In the genomic region with DNA sequence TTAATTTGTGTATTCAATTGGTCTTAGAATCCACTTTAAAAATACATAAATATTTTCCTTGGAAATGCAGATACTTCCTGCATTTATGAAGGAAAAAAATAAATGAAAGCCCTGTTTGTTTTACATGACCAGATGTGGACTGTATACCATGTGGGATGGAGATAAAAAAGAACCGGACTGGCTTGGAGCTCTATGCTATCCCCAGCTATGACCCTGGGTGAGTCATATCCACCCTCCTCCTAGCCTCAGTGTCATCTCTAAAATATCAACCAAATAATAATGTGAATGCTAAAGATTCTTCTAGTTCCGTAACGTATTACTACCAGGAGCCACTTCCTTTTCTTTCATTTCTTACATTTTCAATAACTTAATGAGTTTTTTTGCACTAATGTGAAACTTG, we compare ENCODE assay signal across 20 cellular contexts. TPM values are rescaled to one million over a fixed set of nuclear protein-coding genes. Genes with fewer than 3 reads are reported as not detected.
DNase-seq lines count a peak whose midpoint lies in the region; TF ChIP-seq lines count a peak whose summit lies in the region.
"Had no signal": no experiment of that assay in that cellular context is flagged by ENCODE, and none has a peak within 500 bp of the region (broad histone marks: within the 10 kb centered on the region; RNA-seq: fewer than 3 reads in every experiment).

No MANE protein-coding gene starts in this region.

- no peak overlapping the region for H3T11ph ChIP-seq in H9 (ENCODE audit: low read length)

- no peak overlapping the region for H2BK5ac ChIP-seq in H9 (ENCODE audit: insufficient read length, low read length)

- no peaks in the 10 kb centered on the region for H3K27me3 Mint-ChIP-seq in H9 (ENCODE audit: low read depth)
- H3K27me3 Mint-ChIP-seq in immature natural killer cell (ENCODE audit: low read depth in 3 of 3), result peaks cover 0 to 1% (median 1%) of the 10 kb centered on the region in 3 donors
- H3K27me3 Mint-ChIP-seq: central memory CD8-positive, alpha-beta T cell had no signal

- H3K4me1 ChIP-seq in H9 (ENCODE audit: insufficient read depth, low read length), result peaks cover 4% of the 10 kb centered on the region; the same call in 1 of the 2 replicates
- H3K4me1 ChIP-seq in adipocyte (ENCODE audit: control insufficient read depth, insufficient read depth, low read length), result no peaks in the 10 kb centered on the region
- peaks cover 9% of the 10 kb centered on the region for H3K4me1 ChIP-seq in smooth muscle cell (ENCODE audit: low read depth)
- H3K4me1 ChIP-seq in HAP-1, result peaks cover 7% of the 10 kb centered on the region
- H3K4me1 ChIP-seq: pancreas, testis had no signal

- H3K27ac ChIP-seq in H9 (ENCODE audit: insufficient read length, low read depth, low read length) (no peak overlapping the region), smooth muscle cell (ENCODE audit: low read depth) (peak overlapping the region; percentile 7)
- H3K27ac ChIP-seq: pancreas, testis had no signal

- H3K9ac ChIP-seq in H9 (ENCODE audit: extremely low read depth, insufficient read length, low read length), result no peak overlapping the region
- no peak overlapping the region for H3K9ac ChIP-seq in adipocyte (ENCODE audit: low read length)
- H3K9ac ChIP-seq in smooth muscle cell (ENCODE audit: low read depth), result no peak overlapping the region

- no peak overlapping the region for H3K14ac ChIP-seq in H9 (ENCODE audit: insufficient read depth, low read length)

- no peaks in the 10 kb centered on the region for H3K79me1 ChIP-seq in H9 (ENCODE audit: insufficient read depth, low read depth, low read length, poor library complexity, severe bottlenecking)

- no peaks in the 10 kb centered on the region for H3K9me3 Mint-ChIP-seq in H9
- H3K9me3 Mint-ChIP-seq in immature natural killer cell, result peaks cover under 1 to 29% (median 4%) of the 10 kb centered on the region in 6 donors

- no peak overlapping the region for H3K4me2 ChIP-seq in H9 (ENCODE audit: insufficient read depth, insufficient read length, low read length)
- H3K4me2 ChIP-seq in smooth muscle cell, result peak overlapping the region; percentile 59

- H2BK120ac ChIP-seq in H9 (ENCODE audit: low read depth, low read length, poor library complexity, severe bottlenecking), result no peak overlapping the region

- H4K5ac ChIP-seq in H9 (ENCODE audit: insufficient read length, low read depth, low read length), result no peak overlapping the region

- H2BK20ac ChIP-seq in H9 (ENCODE audit: low read depth, low read length, poor library complexity, severe bottlenecking), result no peak overlapping the region

- H3K4me1 Mint-ChIP-seq in H9, result peaks cover 58 to 70% of the 10 kb centered on the region in 2 experiments
- H3K4me1 Mint-ChIP-seq in immature natural killer cell, result no peaks in the 10 kb centered on the region
- H3K4me1 Mint-ChIP-seq: activated naive CD8-positive, alpha-beta T cell treated with anti-CD3 and anti-CD28 coated beads, Interleukin-2, amount 50 U/mL, for 24 hours; central memory CD8-positive, alpha-beta T cell had no signal

- H3K36me3 ChIP-seq in adipocyte (ENCODE audit: control insufficient read depth, insufficient read depth, low read length, severe bottlenecking) (no peaks in the 10 kb centered on the region), smooth muscle cell (ENCODE audit: low read depth) (no peaks in the 10 kb centered on the region), HAP-1 (replicated peaks) (no peaks in the 10 kb centered on the region)
- H3K36me3 ChIP-seq: pancreas had no signal

- TF ChIP-seq CTCF in H9 (conservative IDR thresholded peaks at IDR 0.05) (no peak), fibroblast of villous mesenchyme (IDR thresholded peaks at IDR 0.05; ENCODE audit: insufficient read depth, low read depth, low read length) (no peak), smooth muscle cell (IDR thresholded peaks at IDR 0.05; ENCODE audit: borderline replicate concordance, insufficient read depth, poor library complexity, severe bottlenecking) (no peak)

- H3K18ac ChIP-seq in H9 (ENCODE audit: insufficient read length, low read depth, low read length), result no peak overlapping the region

- no peak overlapping the region for H2BK12ac ChIP-seq in H9 (ENCODE audit: insufficient read length, low read depth, low read length)

- DNase-seq in H9, result no peak
- DNase-seq in adipocyte (ENCODE audit: low read depth), result peak; percentile 30
- peak; percentile 61 for DNase-seq in fibroblast of villous mesenchyme (ENCODE audit: low read depth)
- no peak for DNase-seq in smooth muscle cell (lab: John Stamatoyannopoulos, UW; ENCODE audit: unreplicated experiment)
- no peak for DNase-seq in GOT3 (lab: John Stamatoyannopoulos, UW)
- DNase-seq in immature natural killer cell, result no peak
- DNase-seq in HAP-1 (ENCODE audit: low spot score in 2 of 2), result no peak
- DNase-seq: activated CD8-positive, alpha-beta memory T cell treated with anti-CD3 and anti-CD28 coated beads for 24 hours; activated naive CD8-positive, alpha-beta T cell treated with anti-CD3 and anti-CD28 coated beads, Interleukin-2, amount 50 U/mL, for 24 hours; C1 segment of cervical spinal cord; DMS153; effector CD8-positive, alpha-beta T cell; NCI-H2029; NCI-H524; pancreas; stimulated activated CD4-positive, alpha-beta T cell treated with anti-CD3 and anti-CD28 coated beads, Interleukin-4, amount 100 ng/mL, for 1 hour; T-helper 2 cell; testis had no signal

- no peaks in the 10 kb centered on the region for H3F3A ChIP-seq in smooth muscle cell (ENCODE audit: low read depth)

- H3K27ac Mint-ChIP-seq in H9, result peak overlapping the region; percentile 78 to 80 (median 79); a peak in 6 of 7 replicates
- no peak overlapping the region for H3K27ac Mint-ChIP-seq in immature natural killer cell
- H3K27ac Mint-ChIP-seq: activated naive CD8-positive, alpha-beta T cell treated with anti-CD3 and anti-CD28 coated beads, Interleukin-2, amount 50 U/mL, for 24 hours; activated T-helper 1 cell treated with anti-CD3 and anti-CD28 coated beads, Interleukin-12 subunit alpha, Interleukin-12 subunit beta, Interleukin-2, Interleukin-4 antibody, amounts not matched to agents 30 ng/mL and 10 ng/mL and 1 ng/mL, durations not matched to agents 14 hours and 24 hours and 36 hours had no signal

- H2AFZ ChIP-seq in H9 (ENCODE audit: low read length), result no peak overlapping the region
- H2AFZ ChIP-seq in smooth muscle cell (ENCODE audit: low read depth), result peak overlapping the region; percentile 11

- no peak overlapping the region for H2AK5ac ChIP-seq in H9 (ENCODE audit: insufficient read length, low read length)

- H2BK15ac ChIP-seq in H9 (ENCODE audit: low read depth, low read length), result no peak overlapping the region

- H3K4me3 ChIP-seq in adipocyte (ENCODE audit: low read length), result no peak overlapping the region
- no peak overlapping the region for H3K4me3 ChIP-seq in fibroblast of villous mesenchyme (ENCODE audit: low read depth, low read length)
- no peak overlapping the region for H3K4me3 ChIP-seq in smooth muscle cell
- H3K4me3 ChIP-seq in HAP-1, result no peak overlapping the region
- H3K4me3 ChIP-seq: pancreas, testis had no signal

- H3K9me3 ChIP-seq in H9 (ENCODE audit: control insufficient read depth, low read depth, low read length) (no peaks in the 10 kb centered on the region), adipocyte (ENCODE audit: control insufficient read depth, low read length) (no peaks in the 10 kb centered on the region), smooth muscle cell (replicated peaks; ENCODE audit: low read depth) (no peaks in the 10 kb centered on the region), HAP-1 (no peaks in the 10 kb centered on the region)
- H3K9me3 ChIP-seq: pancreas, testis had no signal

- no peak overlapping the region for H4K8ac ChIP-seq in H9 (replicated peaks; ENCODE audit: insufficient read length, low read depth, low read length)

- H3K79me2 ChIP-seq in H9 (ENCODE audit: insufficient read depth, low read length), result no peaks in the 10 kb centered on the region
- H3K79me2 ChIP-seq in smooth muscle cell (ENCODE audit: low read depth), result no peaks in the 10 kb centered on the region

- H3K4me3 Mint-ChIP-seq in H9, result no peak overlapping the region
- no peak overlapping the region for H3K4me3 Mint-ChIP-seq in immature natural killer cell
- H3K4me3 Mint-ChIP-seq: activated naive CD8-positive, alpha-beta T cell treated with anti-CD3 and anti-CD28 coated beads, Interleukin-2, amount 50 U/mL, for 24 hours; activated T-helper 1 cell treated with anti-CD3 and anti-CD28 coated beads, Interleukin-12 subunit alpha, Interleukin-12 subunit beta, Interleukin-2, Interleukin-4 antibody, amounts not matched to agents 30 ng/mL and 10 ng/mL and 1 ng/mL, durations not matched to agents 14 hours and 24 hours and 36 hours; central memory CD8-positive, alpha-beta T cell had no signal

- no CpG with 5 or more reads among the region's 3 CpGs for WGBS in H9 (ENCODE audit: extremely low coverage, insufficient read length, low lambda C conversion rate)
- 19% methylated on average over 3 of the region's 3 CpGs for WGBS in smooth muscle cell (ENCODE audit: low lambda C conversion rate)

- H3K36me3 Mint-ChIP-seq in H9 (ENCODE audit: insufficient read depth in 1 of 3, low read depth in 3 of 3) (no peaks in the 10 kb centered on the region), immature natural killer cell (no peaks in the 10 kb centered on the region)

- no peak overlapping the region for H4K91ac ChIP-seq in H9 (ENCODE audit: insufficient read length, low read depth, low read length)

- H3K4ac ChIP-seq in H9 (ENCODE audit: low read depth, low read length), result no peak overlapping the region

- H3K23me2 ChIP-seq in H9 (ENCODE audit: insufficient read length, low read depth, low read length, poor library complexity, severe bottlenecking), result no peaks in the 10 kb centered on the region

- H4K20me1 ChIP-seq in H9 (ENCODE audit: control insufficient read depth, insufficient read depth, insufficient read length) (no peaks in the 10 kb centered on the region), smooth muscle cell (ENCODE audit: low read depth) (no peaks in the 10 kb centered on the region)

- no peak overlapping the region for H3K23ac ChIP-seq in H9 (ENCODE audit: insufficient read length, low read depth, low read length)

- H3K27me3 ChIP-seq in H9 (ENCODE audit: insufficient read depth, low read length), result no peaks in the 10 kb centered on the region; the same call in 1 of the 2 replicates
- H3K27me3 ChIP-seq in adipocyte (replicated peaks; ENCODE audit: control insufficient read depth, insufficient read depth, low read length), result no peaks in the 10 kb centered on the region
- no peaks in the 10 kb centered on the region for H3K27me3 ChIP-seq in smooth muscle cell (ENCODE audit: low read depth)
- H3K27me3 ChIP-seq in HAP-1 (ENCODE audit: low read depth), result no peaks in the 10 kb centered on the region
- H3K27me3 ChIP-seq: pancreas, testis had no signal

- in situ Hi-C loops in HAP-1 (cut with MboI; ENCODE audit: low sequenced_read_pairs), result no loop called here

- no peak overlapping the region for H3K56ac ChIP-seq in H9 (ENCODE audit: insufficient read length, low read depth, low read length)

RNA-seq across cellular contexts. Expression of a gene that starts 44.5 kb away (rescaled TPM):
- total RNA-seq in H9 (2021) (5.5 and 5.9 TPM in 2 replicates), fibroblast of villous mesenchyme (32.5 and 33.7 TPM in 2 replicates), smooth muscle cell (99.5 and 125 TPM in 2 replicates)
- polyA plus RNA-seq in smooth muscle cell (118 and 128 TPM in 2 replicates), immature natural killer cell (not detected)
- total RNA-seq: activated T-helper 1 cell treated with anti-CD3 and anti-CD28 coated beads, Interleukin-12 subunit alpha, Interleukin-12 subunit beta, Interleukin-2, Interleukin-4 antibody, amounts not matched to agents 30 ng/mL and 10 ng/mL and 1 ng/mL, durations not matched to agents 14 hours and 24 hours and 36 hours had no signal

Comparison
In these comparisons a context has a peak if more than half of its experiments do, and no peak if none do; other contexts are left out.
1. DNase-seq: peak in adipocyte (single experiment) and fibroblast of villous mesenchyme (single experiment); none in H9 (single experiment), smooth muscle cell (single experiment), GOT3 (single experiment), immature natural killer cell (0 of 3) and HAP-1 (0 of 2).
2. H3K27ac Mint-ChIP-seq: peak in H9 (3 of 3); none in immature natural killer cell (0 of 6).